In the genomic region with DNA sequence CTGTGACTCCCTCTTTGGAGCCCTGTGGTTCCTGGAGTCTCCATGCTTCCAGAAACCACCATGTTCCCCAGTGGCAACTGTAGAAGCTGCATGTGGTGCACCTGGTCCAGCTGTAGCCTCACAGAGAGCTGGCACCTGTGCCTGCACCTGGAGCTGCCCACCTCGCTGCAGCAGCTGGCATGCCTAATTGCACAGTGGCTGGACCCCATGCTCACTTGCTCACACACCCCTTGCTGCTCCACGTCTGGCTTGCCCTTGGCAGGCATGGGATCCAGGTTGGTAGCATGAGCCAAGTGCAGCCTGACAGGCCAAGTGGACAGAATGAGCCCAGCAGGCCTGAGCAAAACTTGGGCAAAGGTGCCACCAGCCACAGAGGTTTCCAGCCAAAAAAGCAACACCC, we compare ENCODE assay signal across 24 cellular contexts.
"Had no signal": no experiment of that assay in that cellular context is flagged by ENCODE, and none has a peak within 500 bp of the region (broad histone marks: within the 10 kb centered on the region; RNA-seq: fewer than 3 reads in every experiment).

No MANE protein-coding gene starts in this region.

- H3K4me3 ChIP-seq: colonic mucosa, gastroesophageal sphincter, hepatocyte, neural progenitor cell, thoracic aorta, upper lobe of left lung had no signal

- H3K27me3 ChIP-seq: colonic mucosa, hepatocyte, neural progenitor cell, upper lobe of left lung had no signal

- H3K27ac Mint-ChIP-seq: activated B cell treated with CpG ODN at 0.5 μM for 24 hours; activated CD8-positive, alpha-beta T cell treated with anti-CD3 and anti-CD28 coated beads, Interleukin-2, amount 10 ng/mL, durations not matched to agents 7 days and 5 days; activated naive CD8-positive, alpha-beta T cell; naive thymus-derived CD4-positive, alpha-beta T cell; stimulated activated naive CD8-positive, alpha-beta T cell treated with anti-CD3 and anti-CD28 coated beads, Interleukin-15, Interleukin-2, amounts not matched to agents 100 ng/mL and 50 ng/mL, for 24 hours; T-helper 2 cell treated with Interferon-gamma antibody and Interleukin-4, amounts not matched to agents 5 μg/mL and 100 μg/mL, for 36 hours had no signal

- H3K9me3 ChIP-seq: colonic mucosa, thoracic aorta had no signal

- H3K36me3 ChIP-seq: colonic mucosa, gastroesophageal sphincter, neural progenitor cell, thoracic aorta, upper lobe of left lung had no signal

- H3K4me3 Mint-ChIP-seq: activated B cell treated with CpG ODN at 0.5 μM for 24 hours; activated CD8-positive, alpha-beta T cell treated with anti-CD3 and anti-CD28 coated beads, Interleukin-2, amount 10 ng/mL, durations not matched to agents 7 days and 5 days; activated naive CD8-positive, alpha-beta T cell; naive thymus-derived CD4-positive, alpha-beta T cell; neural progenitor cell; stimulated activated naive CD8-positive, alpha-beta T cell treated with anti-CD3 and anti-CD28 coated beads, Interleukin-15, Interleukin-2, amounts not matched to agents 100 ng/mL and 50 ng/mL, for 24 hours; T-helper 2 cell treated with Interferon-gamma antibody and Interleukin-4, amounts not matched to agents 5 μg/mL and 100 μg/mL, for 36 hours had no signal

- H3K9me3 Mint-ChIP-seq: stimulated activated naive CD8-positive, alpha-beta T cell treated with anti-CD3 and anti-CD28 coated beads, Interleukin-15, Interleukin-2, amounts not matched to agents 100 ng/mL and 50 ng/mL, for 24 hours; T-helper 2 cell treated with Interferon-gamma antibody and Interleukin-4, amounts not matched to agents 5 μg/mL and 100 μg/mL, for 36 hours had no signal

- H3K36me3 Mint-ChIP-seq: activated naive CD8-positive, alpha-beta T cell; neural progenitor cell had no signal

- DNase-seq: activated B cell treated with CpG ODN at 0.5 μM for 24 hours; activated CD8-positive, alpha-beta T cell treated with anti-CD3 and anti-CD28 coated beads, Interleukin-2, amount 10 ng/mL, durations not matched to agents 7 days and 5 days; activated effector memory CD4-positive, alpha-beta T cell treated with Interleukin-2 at 50 U/mL for 16 hours; activated naive CD4-positive, alpha-beta T cell treated with Interleukin-2 at 50 U/mL for 16 hours; anterior cingulate cortex; cerebellar nuclear complex; effector memory CD4-positive, alpha-beta T cell; erythroblast; midbrain; naive thymus-derived CD4-positive, alpha-beta T cell; occipital lobe; right cardiac atrium; stimulated activated CD4-positive, alpha-beta T cell treated with anti-CD3 and anti-CD28 coated beads, Interleukin-15, amount 100 ng/mL, for 24 hours; stimulated activated CD4-positive, alpha-beta T cell treated with anti-CD3 and anti-CD28 coated beads, Interleukin-2, amount 100 ng/mL, for 24 hours; T-helper 1 cell; upper lobe of left lung had no signal

- H3K4me1 Mint-ChIP-seq: activated B cell treated with CpG ODN at 0.5 μM for 24 hours, neural progenitor cell had no signal

- H3K4me1 ChIP-seq: colonic mucosa, gastroesophageal sphincter, neural progenitor cell, upper lobe of left lung had no signal

- H3K27ac ChIP-seq: colonic mucosa, gastroesophageal sphincter, hepatocyte, neural progenitor cell, thoracic aorta, upper lobe of left lung had no signal
